In the genomic region with DNA sequence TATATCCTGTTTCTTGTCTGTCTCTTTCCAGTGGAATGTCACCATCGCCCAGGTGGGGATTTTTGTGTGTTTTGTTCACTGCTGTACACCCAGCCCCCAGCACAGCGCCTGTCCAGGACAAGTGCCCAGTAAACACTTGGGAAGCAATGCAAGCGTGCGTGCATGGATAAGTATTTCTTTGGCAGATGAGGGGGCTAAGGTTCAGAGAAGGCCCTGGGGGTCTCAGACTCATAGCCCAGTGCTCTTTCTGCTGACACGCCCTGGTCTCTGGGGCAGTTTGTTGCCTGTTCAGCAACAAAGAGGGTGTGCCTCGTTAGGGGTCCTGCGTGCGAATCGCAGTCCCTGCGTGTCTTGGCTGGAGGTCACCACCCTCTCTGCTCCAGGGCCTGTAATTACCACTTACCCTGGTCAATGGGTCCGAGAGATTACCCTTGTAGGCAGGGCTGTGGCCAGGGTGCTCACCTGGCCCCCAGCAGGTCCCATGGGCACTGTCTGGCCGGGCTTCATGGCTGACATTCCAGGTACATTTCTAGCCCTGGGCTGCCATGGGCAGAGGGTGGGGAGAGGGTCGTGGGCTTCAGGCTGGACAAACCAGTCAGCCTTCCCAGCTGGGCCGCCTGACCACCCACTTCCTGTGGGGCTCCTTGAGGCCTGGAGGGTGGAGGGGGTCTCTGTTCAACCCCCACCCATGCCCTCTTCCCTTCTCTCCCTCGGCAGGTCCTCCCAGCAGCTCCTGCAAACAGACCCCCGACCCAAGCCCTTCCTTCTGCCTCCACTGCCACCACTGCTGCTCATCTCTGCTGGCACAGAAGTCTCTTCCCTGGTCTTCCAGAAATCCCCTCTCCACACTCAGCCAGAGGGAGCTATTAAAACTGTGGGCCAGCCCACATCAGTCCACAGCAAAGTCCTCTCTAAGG, we compare ENCODE assay signal across 15 cellular contexts.
A peak's percentile ranks its signal among the peaks of the same experiment; 100 is the strongest.
DNase-seq lines count a peak whose midpoint lies in the region; ATAC-seq and TF ChIP-seq lines count a peak whose summit lies in the region.
"Had no signal": no experiment of that assay in that cellular context is flagged by ENCODE, and none has a peak within 500 bp of the region (broad histone marks: within the 10 kb centered on the region; RNA-seq: fewer than 3 reads in every experiment).

No MANE protein-coding gene starts in this region.

- H3K36me3 ChIP-seq in Panc1 (ENCODE audit: control insufficient read depth, insufficient read depth, low read length) (no peaks in the 10 kb centered on the region), mucosa of stomach (ENCODE audit: control insufficient read depth, insufficient read depth, low read length) (no peaks in the 10 kb centered on the region), thoracic aorta (no peaks in the 10 kb centered on the region)
- H3K36me3 ChIP-seq: WERI-Rb-1 had no signal

- no peaks in the 10 kb centered on the region for H3K27me3 ChIP-seq in Panc1 (ENCODE audit: control insufficient read depth, insufficient read depth, low read length)
- H3K27me3 ChIP-seq in mucosa of stomach (ENCODE audit: control insufficient read depth, insufficient read depth, low read length): no peaks in the 10 kb centered on the region
- no peaks in the 10 kb centered on the region for H3K27me3 ChIP-seq in thoracic aorta (replicated peaks; ENCODE audit: insufficient read depth)

- peaks cover 10% of the 10 kb centered on the region for H3K4me1 ChIP-seq in Panc1 (ENCODE audit: control insufficient read depth, insufficient read depth, low read length)
- peaks cover 20% of the 10 kb centered on the region for H3K4me1 ChIP-seq in mucosa of stomach (ENCODE audit: control insufficient read depth, insufficient read depth, low read length)
- peaks cover 13 to 28% of the 10 kb centered on the region in 2 donors for H3K4me1 ChIP-seq in thoracic aorta (ENCODE audit: control insufficient read depth in 1 of 2, low read depth in 2 of 2)

- H3K27ac ChIP-seq in Panc1 (ENCODE audit: low read length): peak overlapping the region; percentile 24; the same call in 1 of the 2 replicates
- H3K27ac ChIP-seq in coronary artery: peak overlapping the region; percentile 69 to 78
- peak overlapping the region; percentile 41 to 70 for H3K27ac ChIP-seq in thoracic aorta

- DNase-seq in Panc1 (ENCODE audit: low read depth, low spot score) (no peak), coronary artery (ENCODE audit: low spot score) (no peak), thoracic aorta (ENCODE audit: low spot score) (no peak), NCI-H524 treated with DMSO at 0.1 percent for 48 hours (lab: John Stamatoyannopoulos, UW) (no peak), putamen (ENCODE audit: low spot score) (no peak)
- DNase-seq: activated naive CD4-positive, alpha-beta T cell treated with anti-CD3 and anti-CD28 coated beads for 36 hours; C1 segment of cervical spinal cord; GF-D8; MV-4-11; NCI-H226; occipital lobe; WERI-Rb-1 had no signal

- no peaks in the 10 kb centered on the region for H3K9me3 ChIP-seq in Panc1 (ENCODE audit: control insufficient read depth, insufficient read depth, low read depth, low read length)
- no peaks in the 10 kb centered on the region for H3K9me3 ChIP-seq in mucosa of stomach (ENCODE audit: control insufficient read depth, low read length)
- no peaks in the 10 kb centered on the region for H3K9me3 ChIP-seq in thoracic aorta

- CTCF ChIA-PET in Panc1 (lab: Charles Lee): no interaction called here

- ATAC-seq in Panc1: no peak
- no peak for ATAC-seq in thoracic aorta (ENCODE audit: insufficient number of reproducible peaks, low FRiP score, low read depth)
- ATAC-seq in GM19452 (IDR thresholded peaks at IDR 0.05; ENCODE audit: unreplicated experiment): no peak
- no peak for ATAC-seq in GM18868 (IDR thresholded peaks at IDR 0.05; ENCODE audit: unreplicated experiment)

- in situ Hi-C loops in Panc1 (cut with HindIII; ENCODE audit: low pct_unique_long_range_greater_than_20kb, low sequenced_read_pairs): no loop called here

- H3K4me3 ChIP-seq in Panc1 (ENCODE audit: low read depth in 2 of 2, low read length in 2 of 2) (no peak overlapping the region), coronary artery (no peak overlapping the region), mucosa of stomach (ENCODE audit: low read length) (no peak overlapping the region), thoracic aorta (no peak overlapping the region)

- TF ChIP-seq CTCF in Panc1 (IDR thresholded peaks at IDR 0.05) (no peak), coronary artery (IDR thresholded peaks at IDR 0.05) (no peak), thoracic aorta (IDR thresholded peaks at IDR 0.05) (no peak)

- intact Hi-C loops in Panc1 (cut with micrococcal nuclease; ENCODE audit: unreplicated experiment): no loop called here

- peak overlapping the region; percentile 12 for H3K9ac ChIP-seq in mucosa of stomach (ENCODE audit: low read length)

- POLR2A ChIA-PET in Panc1 (lab: Charles Lee): no interaction called here

- BruUV-seq in Panc1 (replicated peaks; lab: Mats Ljungman, UMichigan): no TSS peak
